Comparison of ENCODE assay signal across 8 cellular contexts in the genomic region with DNA sequence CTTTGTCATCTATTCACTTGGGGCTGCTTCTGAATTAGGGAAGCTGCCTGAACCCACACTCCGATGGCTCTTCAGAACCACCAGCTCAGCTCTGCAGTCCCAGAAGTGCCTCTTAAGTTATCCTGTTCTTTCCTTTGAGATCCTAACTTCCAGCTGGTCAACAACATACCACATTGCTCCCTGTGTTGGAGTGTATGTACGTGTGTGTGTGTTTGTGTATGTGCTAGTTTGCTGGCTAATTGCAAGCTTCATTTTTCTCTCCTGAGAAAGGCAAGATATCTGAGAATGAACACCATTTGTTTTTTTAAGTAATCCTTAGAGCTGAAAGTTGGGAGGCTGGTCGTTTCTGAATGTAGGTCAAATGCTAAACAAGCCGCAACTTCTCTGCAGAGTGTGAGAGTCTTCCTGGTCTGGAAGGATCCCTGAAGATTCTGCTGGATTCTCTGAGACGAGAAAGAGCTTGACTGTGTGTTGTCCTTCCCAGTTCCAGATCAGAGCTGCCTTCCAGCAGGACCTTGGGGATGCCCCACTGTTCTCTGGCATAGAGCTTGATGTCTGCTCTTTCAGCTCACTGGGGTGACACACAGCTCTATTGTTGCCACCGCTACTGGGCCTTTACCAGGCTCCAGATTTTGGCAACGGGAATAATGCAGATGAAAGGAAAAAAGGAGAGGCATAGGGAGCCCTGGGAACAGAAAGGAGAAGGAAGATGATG. TPM values are rescaled to one million over a fixed set of nuclear protein-coding genes. Genes with fewer than 3 reads are reported as not detected.
A peak's percentile ranks its signal among the peaks of the same experiment; 100 is the strongest.
DNase-seq lines count a peak whose midpoint lies in the region; ATAC-seq and TF ChIP-seq lines count a peak whose summit lies in the region.

No MANE protein-coding gene starts in this region.

- TF ChIP-seq CTCF in SK-N-SH (IDR thresholded peaks at IDR 0.05) = no peak
- TF ChIP-seq CTCF in stomach (IDR thresholded peaks at IDR 0.05) = no peak

- CTCF ChIA-PET in SK-N-SH (lab: Yijun Ruan, JAX) = interaction anchor here (0.6 to 5.5 kb wide), 6 partner anchors 13 to 187 kb away, joined by 3 to 47 read pairs (median 4); no protein-coding TSS in a partner anchor

- no peak overlapping the region; the same call in 1 of the 2 replicates for H3K9ac ChIP-seq in SK-N-SH

- no peaks in the 10 kb centered on the region for H3K36me3 Mint-ChIP-seq in activated naive CD4-positive, alpha-beta T cell treated with anti-CD3 and anti-CD28 coated beads, Interleukin-2, amount 50 U/mL, for 72 hours

- no peak for TF ChIP-seq RAD21 in SK-N-SH (IDR thresholded peaks at IDR 0.05; ENCODE audit: low read length)

- no peak for TF ChIP-seq POLR2A in stomach (IDR thresholded peaks at IDR 0.05)

- H3K27me3 ChIP-seq in SK-N-SH (ENCODE audit: insufficient read depth) = no peaks in the 10 kb centered on the region
- no peaks in the 10 kb centered on the region for H3K27me3 ChIP-seq in stomach

- no peaks in the 10 kb centered on the region for H3K9me3 Mint-ChIP-seq in activated naive CD4-positive, alpha-beta T cell treated with anti-CD3 and anti-CD28 coated beads, Interleukin-2, amount 50 U/mL, for 72 hours

- peak overlapping the region; percentile 1; the same call in 1 of the 2 replicates for H2AFZ ChIP-seq in SK-N-SH (ENCODE audit: low read depth)

- DNase-seq in SK-N-SH (no peak), inferior parietal cortex (ENCODE audit: extremely low spot score) (peak; percentile 62), stomach (no peak), NCI-H146 (lab: John Stamatoyannopoulos, UW) (no peak)
- DNase-seq in activated naive CD4-positive, alpha-beta T cell treated with anti-CD3 and anti-CD28 coated beads, Interleukin-2, amount 50 U/mL, for 72 hours (ENCODE audit: low spot score in 2 of 2) = no peak
- no peak for DNase-seq in stimulated activated CD4-positive, alpha-beta T cell treated with anti-CD3 and anti-CD28 coated beads, Interleukin-12 subunit alpha, Interleukin-12 subunit beta, amount 100 ng/mL, for 4 hours

- no peaks in the 10 kb centered on the region for H3K79me2 ChIP-seq in SK-N-SH (ENCODE audit: insufficient read depth)

- H3K4me2 ChIP-seq in SK-N-SH = no peak overlapping the region

- POLR2A ChIA-PET in SK-N-SH (lab: Yijun Ruan, JAX) = no interaction called here

- ATAC-seq in SK-N-SH treated with all-trans-retinoic acid at 6 μM for 48 hours (no peak), GM19395 (IDR thresholded peaks at IDR 0.05; ENCODE audit: unreplicated experiment) (no peak)
- no peak for ATAC-seq in activated naive CD4-positive, alpha-beta T cell treated with anti-CD3 and anti-CD28 coated beads, Interleukin-2, amount 50 U/mL, for 72 hours

- intact Hi-C loops in stomach (cut with DNase I; ENCODE audit: low total_unique reads) = no loop called here

- no peaks in the 10 kb centered on the region for H4K20me1 ChIP-seq in SK-N-SH (ENCODE audit: insufficient read depth)

- H3K9me2 ChIP-seq in SK-N-SH = no peaks in the 10 kb centered on the region

- H3K9me3 ChIP-seq in SK-N-SH = no peaks in the 10 kb centered on the region
- no peaks in the 10 kb centered on the region for H3K9me3 ChIP-seq in stomach

- H3K27ac Mint-ChIP-seq in activated naive CD4-positive, alpha-beta T cell treated with anti-CD3 and anti-CD28 coated beads, Interleukin-2, amount 50 U/mL, for 72 hours = peak overlapping the region; percentile 82 to 86

- H3K4me3 ChIP-seq in SK-N-SH (ENCODE audit: low read depth in 2 of 2, low read length in 1 of 2) = no peak overlapping the region
- no peak overlapping the region for H3K4me3 ChIP-seq in stomach

- H3K36me3 ChIP-seq in SK-N-SH (replicated peaks in 1 of 2; ENCODE audit: control insufficient read depth in 1 of 2, insufficient read depth in 2 of 2, low read length in 1 of 2) (peaks cover 0 to 3% of the 10 kb centered on the region in 2 experiments), stomach (no peaks in the 10 kb centered on the region)

- peak overlapping the region in 1 of 2 experiments; percentile 100; a peak in 2 of 4 replicates for H3K27ac ChIP-seq in SK-N-SH (ENCODE audit: low read depth in 2 of 2, low read length in 1 of 2)
- H3K27ac ChIP-seq in stomach = peak overlapping the region in 4 of 5 donors; percentile 91 to 95 (median 94)

- H3F3A ChIP-seq in SK-N-SH (replicated peaks; ENCODE audit: insufficient read depth) = peaks cover 43% of the 10 kb centered on the region

- WGBS in SK-N-SH (ENCODE audit: low lambda C conversion rate) = 85% methylated on average over 7 of the region's 7 CpGs
- WGBS in stomach, 5 donors = 58 to 71% (median 68%) methylated on average over 7 of the region's 7 CpGs

- TF ChIP-seq EP300 in SK-N-SH (IDR thresholded peaks at IDR 0.05; ENCODE audit: borderline replicate concordance in 1 of 2, low read depth in 1 of 2, low read length in 1 of 2) (no peak), stomach (IDR thresholded peaks at IDR 0.05) (no peak)

- H3K4me1 ChIP-seq in SK-N-SH (ENCODE audit: control insufficient read depth in 1 of 2, insufficient read depth in 2 of 2, low read depth in 1 of 2, low read length in 1 of 2) (peaks cover 14 to 44% of the 10 kb centered on the region in 2 experiments), stomach (peaks cover 18 to 45% (median 37%) of the 10 kb centered on the region in 4 donors)

TF ChIP-seq in SK-N-SH, 30 proteins besides CTCF, POLR2A, EP300 and RAD21:
- TF ChIP-seq NFIC (IDR thresholded peaks at IDR 0.05; ENCODE audit: borderline replicate concordance) (no peak), POLR2AphosphoS5 (IDR thresholded peaks at IDR 0.05; ENCODE audit: low read depth, low read length) (no peak), RFX5 (IDR thresholded peaks at IDR 0.05; ENCODE audit: low read length) (no peak), FOSL2 (IDR thresholded peaks at IDR 0.05; ENCODE audit: borderline replicate concordance, low read depth) (no peak), TCF12 (IDR thresholded peaks at IDR 0.05) (no peak), YY1 (IDR thresholded peaks at IDR 0.05; ENCODE audit: low read depth) (no peak), TAF1 (IDR thresholded peaks at IDR 0.05; ENCODE audit: borderline replicate concordance, low read depth, low read length) (no peak), IRF3 (IDR thresholded peaks at IDR 0.05; ENCODE audit: low read depth, low read length) (no peak), FOXJ3 (CRISPR knock-in tag; IDR thresholded peaks at IDR 0.05) (no peak), GABPA (IDR thresholded peaks at IDR 0.05; ENCODE audit: low read depth) (no peak)

TF ChIP-seq in SK-N-SH treated with all-trans-retinoic acid at 6 μM for 48 hours, 23 proteins besides CTCF, POLR2A, EP300 and RAD21 (continues in another document):
- no peak for TF ChIP-seq ARNTL (CRISPR knock-in tag; IDR thresholded peaks at IDR 0.05; ENCODE audit: borderline replicate concordance, low read depth)
- TF ChIP-seq, protein P1, sequence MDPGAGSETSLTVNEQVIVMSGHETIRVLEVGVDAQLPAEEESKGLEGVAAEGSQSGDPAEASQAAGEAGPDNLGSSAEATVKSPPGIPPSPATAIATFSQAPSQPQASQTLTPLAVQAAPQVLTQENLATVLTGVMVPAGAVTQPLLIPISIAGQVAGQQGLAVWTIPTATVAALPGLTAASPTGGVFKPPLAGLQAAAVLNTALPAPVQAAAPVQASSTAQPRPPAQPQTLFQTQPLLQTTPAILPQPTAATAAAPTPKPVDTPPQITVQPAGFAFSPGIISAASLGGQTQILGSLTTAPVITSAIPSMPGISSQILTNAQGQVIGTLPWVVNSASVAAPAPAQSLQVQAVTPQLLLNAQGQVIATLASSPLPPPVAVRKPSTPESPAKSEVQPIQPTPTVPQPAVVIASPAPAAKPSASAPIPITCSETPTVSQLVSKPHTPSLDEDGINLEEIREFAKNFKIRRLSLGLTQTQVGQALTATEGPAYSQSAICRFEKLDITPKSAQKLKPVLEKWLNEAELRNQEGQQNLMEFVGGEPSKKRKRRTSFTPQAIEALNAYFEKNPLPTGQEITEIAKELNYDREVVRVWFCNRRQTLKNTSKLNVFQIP (CRISPR knock-in tag; IDR thresholded peaks at IDR 0.05; ENCODE audit: borderline replicate concordance, low read depth) = no peak
- no peak for TF ChIP-seq OSR1 (CRISPR knock-in tag; IDR thresholded peaks at IDR 0.05)
- no peak for TF ChIP-seq ZC3H10 (CRISPR knock-in tag; IDR thresholded peaks at IDR 0.05)
- TF ChIP-seq SNAI2 (CRISPR knock-in tag; IDR thresholded peaks at IDR 0.05) = no peak
- TF ChIP-seq ZNF70 (CRISPR knock-in tag; IDR thresholded peaks at IDR 0.05) = no peak
- no peak for TF ChIP-seq ISL1 (CRISPR knock-in tag; IDR thresholded peaks at IDR 0.05)

RNA-seq across cellular contexts. Expression of gene GSG1, which starts 0.8 kb away (rescaled TPM):
- polyA plus RNA-seq in SK-N-SH (2012; rRNA removed) (0.39 and 0.68 TPM in 2 replicates), stomach (not detected)
- polyA plus RNA-seq in SK-N-SH (2012; cell fraction: cytosol; rRNA removed) = 0.49 and 0.93 TPM in 2 replicates
- polyA plus RNA-seq in SK-N-SH (2012; cell fraction: nucleus; rRNA removed) = 0.47 and 0.63 TPM in 2 replicates
- total RNA-seq in activated naive CD4-positive, alpha-beta T cell treated with anti-CD3 and anti-CD28 coated beads, Interleukin-2, amount 50 U/mL, for 72 hours = not detected
- total RNA-seq in stomach = not detected

RNA-seq across cellular contexts. Expression of gene FAM234B, which starts 58.5 kb away (rescaled TPM):
- 3.7 and 4.9 TPM in 2 replicates for polyA plus RNA-seq in SK-N-SH (2012; rRNA removed)
- polyA plus RNA-seq in SK-N-SH (2012; cell fraction: cytosol; rRNA removed) = 3.1 and 3.8 TPM in 2 replicates
- 2.2 and 3.4 TPM in 2 replicates for polyA plus RNA-seq in SK-N-SH (2012; cell fraction: nucleus; rRNA removed)
- 10 to 100 TPM in 1 of 2 donors, 1 to 10 TPM in 1; 6.2 to 17.2 TPM for total RNA-seq in activated naive CD4-positive, alpha-beta T cell treated with anti-CD3 and anti-CD28 coated beads, Interleukin-2, amount 50 U/mL, for 72 hours
- total RNA-seq in stomach = 1 to 10 TPM in 3 of 5 donors, not detected in 2; 4.1 to 6.2 (median 4.8) TPM
- under 1 TPM; 0.87 to 0.95 (median 0.92) TPM for polyA plus RNA-seq in stomach
